ENCODE assay signal across 1 cellular context in genomic region chr1:43011020-43011419, GRCh38.
TF ChIP-seq lines count a peak whose summit lies in the region.

No MANE protein-coding gene starts in this region.

TF ChIP-seq in SK-N-SH treated with all-trans-retinoic acid at 6 μM for 48 hours, 23 proteins besides CTCF, POLR2A, EP300 and RAD21 (continued from another document):
- no peak for TF ChIP-seq ARNTL (CRISPR knock-in tag; IDR thresholded peaks at IDR 0.05; ENCODE audit: borderline replicate concordance, low read depth)
- no peak for TF ChIP-seq ZNF70 (CRISPR knock-in tag; IDR thresholded peaks at IDR 0.05)
- TF ChIP-seq OSR1 (CRISPR knock-in tag; IDR thresholded peaks at IDR 0.05) = no peak
- TF ChIP-seq ZNF565 (CRISPR knock-in tag; conservative IDR thresholded peaks at IDR 0.05; ENCODE audit: low read depth) = no peak
